ENCODE assay signal across 8 cellular contexts in genomic region chr5:32444946-32445758, GRCh38. TPM values are rescaled to one million over a fixed set of nuclear protein-coding genes. Genes with fewer than 3 reads are reported as not detected.
DNase-seq lines count a peak whose midpoint lies in the region; ATAC-seq and TF ChIP-seq lines count a peak whose summit lies in the region.

No MANE protein-coding gene starts in this region.

- no peaks in the 10 kb centered on the region for H3K27me3 ChIP-seq in esophagus (ENCODE audit: control insufficient read depth in 1 of 2, insufficient read depth in 2 of 2, low read length in 2 of 2)

- TF ChIP-seq CTCF in GM13977 (IDR thresholded peaks at IDR 0.05; ENCODE audit: extremely low read depth, insufficient read depth, missing control alignments) (no peak), RWPE1 (conservative IDR thresholded peaks at IDR 0.05; ENCODE audit: low read depth) (no peak)

- peaks cover 2 to 9% of the 10 kb centered on the region in 2 donors for H3K4me1 ChIP-seq in esophagus (ENCODE audit: control insufficient read depth in 2 of 2, insufficient read depth in 2 of 2, low read length in 1 of 2)

- in situ Hi-C loops in GM13977 (cut with MboI; ENCODE audit: low pct_unique_long_range_greater_than_20kb, low sequenced_read_pairs, unreplicated experiment): no loop called here

- peak; percentile 23 for DNase-seq in GM13977 (ENCODE audit: low spot score)
- no peak for DNase-seq in RWPE1 (ENCODE audit: low spot score)
- DNase-seq in pons (ENCODE audit: low spot score): peak; percentile 17
- no peak for DNase-seq in NCI-H2171 (lab: John Stamatoyannopoulos, UW)
- DNase-seq in islet precursor cell: no peak

- CTCF ChIA-PET in RWPE1 (lab: Yijun Ruan, JAX): interaction anchor here (0.7 kb wide), 1 partner anchor 471 kb away, joined by 3 read pairs; no protein-coding TSS in a partner anchor

- WGBS in esophagus, 2 donors: 51 to 54% methylated on average over 21 of the region's 21 CpGs

- H3K36me3 ChIP-seq in esophagus (ENCODE audit: control insufficient read depth in 2 of 2, insufficient read depth in 2 of 2, low read length in 1 of 2): no peaks in the 10 kb centered on the region

- POLR2A ChIA-PET in RWPE1 (lab: Yijun Ruan, JAX; ENCODE audit: low non-redundant PET): no interaction called here

- peak overlapping the region; percentile 83 to 87 for H3K4me3 ChIP-seq in esophagus (ENCODE audit: low read depth in 1 of 2, low read length in 2 of 2)

- H3K27ac ChIP-seq in RWPE1 (peak overlapping the region; percentile 89), esophagus (ENCODE audit: low read depth in 2 of 2, low read length in 1 of 2) (peak overlapping the region; percentile 63 to 94)

- H3K9me3 ChIP-seq in esophagus (ENCODE audit: control insufficient read depth in 2 of 2, insufficient read depth in 1 of 2, low read depth in 1 of 2, low read length in 1 of 2): no peaks in the 10 kb centered on the region

- ATAC-seq in GM19023 (IDR thresholded peaks at IDR 0.05; ENCODE audit: unreplicated experiment) (no peak), HG03045 (IDR thresholded peaks at IDR 0.05; ENCODE audit: unreplicated experiment) (no peak)

RNA-seq across cellular contexts. Expression of gene ZFR, which starts 0.6 kb away (rescaled TPM):
- polyA plus RNA-seq in esophagus: 10 to 100 TPM; 21.8 to 21.9 TPM

Comparison
In these comparisons a context has a peak if more than half of its experiments do, and no peak if none do; other contexts are left out.
1. DNase-seq: peak in GM13977 (single experiment) and pons (single experiment); none in RWPE1 (single experiment), NCI-H2171 (single experiment) and islet precursor cell (single experiment).